Comparison of ENCODE assay signal across 1 cellular context in genomic region chr4:112916868-112917267, GRCh38.
TF ChIP-seq lines count a peak whose summit lies in the region.

No MANE protein-coding gene starts in this region.

TF ChIP-seq in WTC11, 78 proteins besides CTCF, POLR2A, EP300 and RAD21 (continued from another document):
- no peak for TF ChIP-seq HMGXB4 (CRISPR knock-in tag; IDR thresholded peaks at IDR 0.05)
- no peak for TF ChIP-seq ZNF317 (CRISPR knock-in tag; IDR thresholded peaks at IDR 0.05; ENCODE audit: borderline replicate concordance, low read depth)
- TF ChIP-seq ZNF416 (CRISPR knock-in tag; IDR thresholded peaks at IDR 0.05), result no peak
- TF ChIP-seq FOXP4 (CRISPR knock-in tag; IDR thresholded peaks at IDR 0.05), result no peak
